ENCODE assay signal across 9 cellular contexts in the genomic region with DNA sequence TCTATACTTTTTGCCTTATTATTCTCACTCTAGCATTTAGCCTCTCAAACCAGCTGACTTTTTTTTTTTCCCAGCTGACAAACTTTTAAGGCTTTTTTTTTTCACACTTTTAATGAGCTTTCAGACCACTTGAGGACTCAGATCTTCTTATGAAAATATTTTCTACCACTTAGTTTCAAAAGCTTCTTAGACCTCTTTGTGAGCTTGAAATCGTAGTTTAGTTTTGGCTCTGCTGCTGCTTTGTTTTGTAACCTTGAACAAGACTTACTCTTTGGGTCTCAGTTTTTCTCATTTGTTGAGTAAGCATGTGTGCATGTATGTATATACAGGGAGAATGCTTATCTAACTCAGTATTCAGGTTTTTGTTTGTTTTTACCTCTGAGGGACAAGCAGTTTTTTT. TPM values are rescaled to one million over a fixed set of nuclear protein-coding genes. Genes with fewer than 3 reads are reported as not detected.
DNase-seq lines count a peak whose midpoint lies in the region; ATAC-seq and TF ChIP-seq lines count a peak whose summit lies in the region.
"Had no signal": no experiment of that assay in that cellular context is flagged by ENCODE, and none has a peak within 500 bp of the region (broad histone marks: within the 10 kb centered on the region; RNA-seq: fewer than 3 reads in every experiment).

No MANE protein-coding gene starts in this region.

- TF ChIP-seq POLR2A in esophagus squamous epithelium (IDR thresholded peaks at IDR 0.05) (no peak), ovary (IDR thresholded peaks at IDR 0.05) (no peak)

- intact Hi-C loops in esophagus squamous epithelium (cut with DNase I) = no loop called here
- intact Hi-C loops in ovary (cut with DNase I) = no loop called here

- H3K27ac ChIP-seq in esophagus squamous epithelium (peak overlapping the region in 2 of 4 donors; percentile 43 to 52), ovary (peak overlapping the region in 1 of 2 donors; percentile 24)

- 0 to 4% methylated on average over 1 of the region's 1 CpG for WGBS in esophagus squamous epithelium, 2 donors
- 1 to 4% (median 3%) methylated on average over 1 of the region's 1 CpG for WGBS in ovary, 3 donors

- DNase-seq in EH (ENCODE audit: low read depth) (peak; percentile 25), RKO (ENCODE audit: low spot score) (peak; percentile 20), esophagus squamous epithelium (lab: John Stamatoyannopoulos, UW) (no peak), ovary (no peak), foreskin melanocyte (no peak), COLO668 (lab: John Stamatoyannopoulos, UW; ENCODE audit: unreplicated experiment) (no peak)
- DNase-seq: NCI-H1048 had no signal

- H3K4me1 ChIP-seq in esophagus squamous epithelium = peaks cover 13 to 76% (median 18%) of the 10 kb centered on the region in 3 donors
- peaks cover 1% of the 10 kb centered on the region for H3K4me1 ChIP-seq in ovary (ENCODE audit: insufficient read depth)

- ATAC-seq in GM21529 (IDR thresholded peaks at IDR 0.05; ENCODE audit: unreplicated experiment) (no peak), GM18870 (IDR thresholded peaks at IDR 0.05; ENCODE audit: unreplicated experiment) (no peak)

- no peaks in the 10 kb centered on the region for H3K36me3 ChIP-seq in esophagus squamous epithelium
- H3K36me3 ChIP-seq in ovary = no peaks in the 10 kb centered on the region

- H3K27me3 ChIP-seq in esophagus squamous epithelium = no peaks in the 10 kb centered on the region
- no peaks in the 10 kb centered on the region for H3K27me3 ChIP-seq in ovary

- no peak for TF ChIP-seq CTCF in esophagus squamous epithelium (IDR thresholded peaks at IDR 0.05)
- no peak for TF ChIP-seq CTCF in ovary (IDR thresholded peaks at IDR 0.05)

- TF ChIP-seq EP300 in ovary (IDR thresholded peaks at IDR 0.05) = no peak

- H3K4me3 ChIP-seq in esophagus squamous epithelium (peak overlapping the region in 3 of 4 donors; percentile 14 to 88 (median 82)), ovary (peak overlapping the region; percentile 24)

- no peaks in the 10 kb centered on the region for H3K9me3 ChIP-seq in esophagus squamous epithelium
- no peaks in the 10 kb centered on the region for H3K9me3 ChIP-seq in ovary

RNA-seq across cellular contexts. Expression of gene NBEAL1, which starts 3.5 kb away (rescaled TPM):
- 10 to 100 TPM; 22.7 to 31.2 (median 28.1) TPM for total RNA-seq in esophagus squamous epithelium
- total RNA-seq in ovary = 10 to 100 TPM; 21.3 to 36.2 (median 29.3) TPM
- 10 to 100 TPM in 1 of 2 donors, 1 to 10 TPM in 1; 4.6 to 10.5 TPM for polyA plus RNA-seq in ovary

Comparison
In these comparisons a context has a peak if more than half of its experiments do, and no peak if none do; other contexts are left out.
1. DNase-seq: peak in EH (single experiment) and RKO (single experiment); none in esophagus squamous epithelium (single experiment), ovary (0 of 5), foreskin melanocyte (single experiment) and COLO668 (single experiment).